In genomic region chr14:69636051-69636639, GRCh38 we compare ENCODE assay signal across 8 cellular contexts. TPM values are rescaled to one million over a fixed set of nuclear protein-coding genes. Genes with fewer than 3 reads are reported as not detected.
DNase-seq lines count a peak whose midpoint lies in the region; ATAC-seq and TF ChIP-seq lines count a peak whose summit lies in the region.

No MANE protein-coding gene starts in this region.

- H3K9ac ChIP-seq in neural progenitor cell, result no peak overlapping the region

- no peak overlapping the region for H3K4me2 ChIP-seq in neural progenitor cell

- H3K27me3 Mint-ChIP-seq in CD14-positive monocyte (ENCODE audit: low read depth in 3 of 3) (peaks cover 0 to 2% (median 0%) of the 10 kb centered on the region in 3 donors), neural progenitor cell (ENCODE audit: insufficient read depth, low read depth) (peaks cover 6% of the 10 kb centered on the region)

- H3K27me3 ChIP-seq in ascending aorta, result no peaks in the 10 kb centered on the region
- no peaks in the 10 kb centered on the region for H3K27me3 ChIP-seq in neural progenitor cell

- H3K27ac ChIP-seq in ascending aorta (peak overlapping the region; percentile 81 to 87), neural progenitor cell (no peak overlapping the region)

- H3K36me3 Mint-ChIP-seq in CD14-positive monocyte (peaks cover 26 to 39% of the 10 kb centered on the region in 2 donors), neural progenitor cell (no peaks in the 10 kb centered on the region)

- peaks cover 29% of the 10 kb centered on the region for H3F3A ChIP-seq in neural progenitor cell (ENCODE audit: low read depth)

- intact Hi-C loops in CD14-positive monocyte (cut with micrococcal nuclease), result no loop called here
- intact Hi-C loops in ascending aorta (cut with DNase I), result no loop called here

- DNase-seq in CD14-positive monocyte (ENCODE audit: low spot score), result no peak
- peak; percentile 20 for DNase-seq in NCI-H1092 (lab: John Stamatoyannopoulos, UW)
- DNase-seq in ascending aorta (ENCODE audit: low spot score in 2 of 2), result no peak
- no peak for DNase-seq in neural progenitor cell (ENCODE audit: low spot score)
- no peak for DNase-seq in hepatic stellate cell (ENCODE audit: low spot score)

- H3K4me3 ChIP-seq in ascending aorta, result no peak overlapping the region
- no peak overlapping the region for H3K4me3 ChIP-seq in neural progenitor cell

- H3K9me3 ChIP-seq in ascending aorta, result no peaks in the 10 kb centered on the region
- peaks cover 3% of the 10 kb centered on the region for H3K9me3 ChIP-seq in neural progenitor cell (ENCODE audit: low read depth)

- H3K4me1 ChIP-seq in ascending aorta (peaks cover 29 to 75% of the 10 kb centered on the region in 2 donors), neural progenitor cell (peaks cover 73% of the 10 kb centered on the region)

- peaks cover 57% of the 10 kb centered on the region for H3K79me2 ChIP-seq in neural progenitor cell (ENCODE audit: low read depth)

- H3K4me3 Mint-ChIP-seq in CD14-positive monocyte, result no peak overlapping the region
- no peak overlapping the region for H3K4me3 Mint-ChIP-seq in neural progenitor cell

- no peak overlapping the region for H2AFZ ChIP-seq in neural progenitor cell (replicated peaks)

- H3K36me3 ChIP-seq in ascending aorta (no peaks in the 10 kb centered on the region), neural progenitor cell (peaks cover 2% of the 10 kb centered on the region)

- ATAC-seq in HG03196 (IDR thresholded peaks at IDR 0.05; ENCODE audit: unreplicated experiment) (no peak), GM19023 (IDR thresholded peaks at IDR 0.05; ENCODE audit: unreplicated experiment) (no peak), GM21619 (IDR thresholded peaks at IDR 0.05; ENCODE audit: unreplicated experiment) (no peak)

- peaks cover 5 to 9% (median 6%) of the 10 kb centered on the region in 7 donors for H3K9me3 Mint-ChIP-seq in CD14-positive monocyte
- H3K9me3 Mint-ChIP-seq in neural progenitor cell, result peaks cover 6% of the 10 kb centered on the region

- H4K20me1 ChIP-seq in neural progenitor cell (ENCODE audit: low read depth), result peaks cover 56% of the 10 kb centered on the region

- H3K4me1 Mint-ChIP-seq in CD14-positive monocyte (peaks cover 85% of the 10 kb centered on the region), neural progenitor cell (peaks cover 71% of the 10 kb centered on the region)

- no peak for TF ChIP-seq CTCF in CD14-positive monocyte (IDR thresholded peaks at IDR 0.05)
- no peak for TF ChIP-seq CTCF in ascending aorta (IDR thresholded peaks at IDR 0.05)
- TF ChIP-seq CTCF in neural progenitor cell (IDR thresholded peaks at IDR 0.05), result no peak

- H3K27ac Mint-ChIP-seq in CD14-positive monocyte (peak overlapping the region in 6 of 7 donors; percentile 49 to 91 (median 78)), neural progenitor cell (peak overlapping the region; percentile 89)

RNA-seq across cellular contexts. Expression of gene SUSD6, which starts 24.7 kb away (rescaled TPM):
- polyA plus RNA-seq in CD14-positive monocyte, result 10 to 100 TPM; 17.3 to 30.1 TPM
- 23.3 TPM for total RNA-seq in ascending aorta
- 6.3 and 9.2 TPM in 2 replicates for total RNA-seq in neural progenitor cell (ENCODE audit: low replicate concordance)
